In genomic region chr17:78735832-78736525, GRCh38 we compare ENCODE assay signal across 8 cellular contexts. TPM values are rescaled to one million over a fixed set of nuclear protein-coding genes. Genes with fewer than 3 reads are reported as not detected.
DNase-seq lines count a peak whose midpoint lies in the region; FAIRE-seq and TF ChIP-seq lines count a peak whose summit lies in the region.

No MANE protein-coding gene starts in this region.

- no peaks in the 10 kb centered on the region for H3K36me3 Mint-ChIP-seq in brain

- no peak for TF ChIP-seq CTCF in brain (conservative IDR thresholded peaks at IDR 0.05)

- H3K4me1 Mint-ChIP-seq in brain = peaks cover 73% of the 10 kb centered on the region

- no peaks in the 10 kb centered on the region for H3K27me3 ChIP-seq in muscle layer of colon (ENCODE audit: control insufficient read depth in 1 of 2, insufficient read depth in 2 of 2, low read length in 2 of 2)

- no peaks in the 10 kb centered on the region for H3K9me3 ChIP-seq in muscle layer of colon (ENCODE audit: low read length)

- H3K27ac Mint-ChIP-seq in brain = peak overlapping the region in 4 of 5 experiments; percentile 10 to 39 (median 24)

- no peak for DNase-seq in GM18507 (ENCODE audit: extremely low spot score, insufficient read length, low read depth)
- DNase-seq in LHCN-M2 (ENCODE audit: low read depth) = peak; percentile 35
- no peak for DNase-seq in NCI-H524 treated with DMSO at 0.1 percent for 48 hours (lab: John Stamatoyannopoulos, UW)
- DNase-seq in head of caudate nucleus = no peak
- no peak for DNase-seq in stimulated activated CD4-positive, alpha-beta T cell treated with anti-CD3 and anti-CD28 coated beads, Interleukin-2, amount 100 ng/mL, for 48 hours
- DNase-seq in cerebellum (ENCODE audit: low spot score) = no peak

- no peaks in the 10 kb centered on the region for H3K27me3 Mint-ChIP-seq in brain

- H3K4me3 ChIP-seq in muscle layer of colon (ENCODE audit: low read depth in 1 of 2, low read length in 2 of 2) = peak overlapping the region; percentile 34 to 46

- H3K4me3 Mint-ChIP-seq in brain = peak overlapping the region in 1 of 5 experiments; percentile 52

- peak overlapping the region; percentile 36 for H3K27ac ChIP-seq in muscle layer of colon (ENCODE audit: low read depth, low read length)

- intact Hi-C loops in head of caudate nucleus (cut with DNase I) = no loop called here

- no peaks in the 10 kb centered on the region for H3K36me3 ChIP-seq in muscle layer of colon (ENCODE audit: insufficient read depth, low read length)

- peaks cover 32% of the 10 kb centered on the region for H3K4me1 ChIP-seq in muscle layer of colon (ENCODE audit: insufficient read depth, low read length)

- H3K9me3 Mint-ChIP-seq in brain = no peaks in the 10 kb centered on the region

- H3K9ac ChIP-seq in muscle layer of colon (ENCODE audit: low read length) = no peak overlapping the region

- FAIRE-seq in GM18507 (lab: Jason Lieb, UNC) = peak; percentile 69

RNA-seq across cellular contexts. Expression of gene CYTH1, which starts 46.1 kb away (rescaled TPM):
- total RNA-seq in LHCN-M2 (2014; rRNA removed) (24.9 and 26.1 TPM in 2 replicates), cerebellum (40.5 TPM)
- 15.3 TPM for polyA plus RNA-seq in LHCN-M2 (2012)
- polyA plus RNA-seq in brain (ENCODE audit: insufficient read depth, low read depth, low replicate concordance) = 33.6 TPM
